In the genomic region with DNA sequence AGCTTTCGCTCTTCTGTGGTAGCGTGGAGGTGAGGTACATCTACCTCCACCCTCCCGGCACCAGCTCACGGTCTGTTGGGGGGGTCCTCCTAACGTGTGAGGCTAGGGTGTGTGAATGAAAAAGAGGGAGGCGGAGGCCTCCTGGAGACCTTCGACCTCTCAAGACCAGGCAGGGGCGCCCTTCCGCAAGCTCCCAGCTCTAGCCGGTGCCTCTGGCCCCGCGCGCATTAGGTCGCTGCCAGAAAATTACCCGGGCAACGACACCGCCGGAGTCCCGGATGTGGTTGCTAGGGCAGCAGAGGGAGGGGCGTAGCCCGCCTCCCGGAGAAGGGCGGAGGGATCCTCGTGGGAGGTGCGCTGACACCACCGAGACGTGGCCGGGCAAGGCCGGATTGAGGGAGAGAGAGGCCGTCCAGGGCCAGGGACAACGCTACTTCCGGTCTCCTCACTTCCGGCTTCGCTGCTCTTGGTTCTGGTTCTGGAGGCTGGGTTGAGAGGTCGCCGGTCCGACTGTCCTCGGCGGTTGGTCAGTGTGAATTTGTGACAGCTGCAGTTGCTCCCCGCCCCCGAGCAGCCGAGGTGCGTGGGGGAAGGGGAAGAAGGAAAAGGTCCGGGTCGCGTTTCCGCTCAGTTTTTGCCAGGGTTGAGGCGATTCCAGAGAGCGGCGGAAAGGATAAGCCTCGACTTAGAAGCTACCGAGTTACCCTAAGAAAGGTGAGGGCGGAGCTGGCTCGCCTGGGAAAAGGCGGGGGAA, we compare ENCODE assay signal across 8 cellular contexts. TPM values are rescaled to one million over a fixed set of nuclear protein-coding genes. Genes with fewer than 3 reads are reported as not detected.
DNase-seq lines count a peak whose midpoint lies in the region; ATAC-seq, FAIRE-seq and TF ChIP-seq lines count a peak whose summit lies in the region.

A gene with protein sequence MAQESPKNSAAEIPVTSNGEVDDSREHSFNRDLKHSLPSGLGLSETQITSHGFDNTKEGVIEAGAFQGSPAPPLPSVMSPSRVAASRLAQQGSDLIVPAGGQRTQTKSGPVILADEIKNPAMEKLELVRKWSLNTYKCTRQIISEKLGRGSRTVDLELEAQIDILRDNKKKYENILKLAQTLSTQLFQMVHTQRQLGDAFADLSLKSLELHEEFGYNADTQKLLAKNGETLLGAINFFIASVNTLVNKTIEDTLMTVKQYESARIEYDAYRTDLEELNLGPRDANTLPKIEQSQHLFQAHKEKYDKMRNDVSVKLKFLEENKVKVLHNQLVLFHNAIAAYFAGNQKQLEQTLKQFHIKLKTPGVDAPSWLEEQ (plus strand): TSS at position 442 of the 754 bp plus-strand sequence. CDS start 49,680 bp downstream, outside the sequence.
A gene (minus strand): TSS at position 218 of the 754 bp plus-strand sequence. CDS start 8,726 bp downstream, outside the sequence.

- H3T11ph ChIP-seq in H9 (ENCODE audit: low read length): no peak within 1 kb of the TSS

- H3K27ac ChIP-seq in H9 (ENCODE audit: insufficient read length, low read depth, low read length) (peak within 1 kb of the TSS; percentile 50), foreskin keratinocyte (peak within 1 kb of the TSS; percentile 63), neural progenitor cell (peak within 1 kb of the TSS; percentile 95)

- H3K18ac ChIP-seq in H9 (ENCODE audit: insufficient read length, low read depth, low read length): peak within 1 kb of the TSS; percentile 72

- TF ChIP-seq CTCF in H9 (conservative IDR thresholded peaks at IDR 0.05) (peak; percentile 56; the same call in 2 of the 3 replicates), foreskin keratinocyte (conservative IDR thresholded peaks at IDR 0.05) (peak; percentile 46), neural progenitor cell (IDR thresholded peaks at IDR 0.05) (peak; percentile 49)

- no peaks in the 10 kb centered on the region for H4K20me1 ChIP-seq in H9 (ENCODE audit: control insufficient read depth, insufficient read depth, insufficient read length)
- H4K20me1 ChIP-seq in neural progenitor cell (ENCODE audit: low read depth): peaks cover 37% of the 10 kb centered on the region

- no peaks in the 10 kb centered on the region for H3K36me3 ChIP-seq in neural progenitor cell

- H3K27ac Mint-ChIP-seq in H9 (peak within 1 kb of the TSS; percentile 93 to 100 (median 100)), neural progenitor cell (peak within 1 kb of the TSS; percentile 96)

- H3K4me1 Mint-ChIP-seq in H9 (peaks cover 25 to 27% of the 10 kb centered on the region in 2 experiments), neural progenitor cell (peaks cover 37% of the 10 kb centered on the region)

- no peaks in the 10 kb centered on the region for H3K9me3 ChIP-seq in H9 (ENCODE audit: control insufficient read depth, low read depth, low read length)
- H3K9me3 ChIP-seq in neural progenitor cell (ENCODE audit: low read depth): no peaks in the 10 kb centered on the region

- H4K8ac ChIP-seq in H9 (replicated peaks; ENCODE audit: insufficient read length, low read depth, low read length): no peak within 1 kb of the TSS

- no peaks in the 10 kb centered on the region for H3K4me1 ChIP-seq in H9 (ENCODE audit: insufficient read depth, low read length)
- no peaks in the 10 kb centered on the region for H3K4me1 ChIP-seq in foreskin keratinocyte
- H3K4me1 ChIP-seq in neural progenitor cell: peaks cover 11% of the 10 kb centered on the region

- H3K79me2 ChIP-seq in H9 (ENCODE audit: insufficient read depth, low read length): peaks cover 2% of the 10 kb centered on the region; the same call in 1 of the 2 replicates
- peaks cover 70% of the 10 kb centered on the region for H3K79me2 ChIP-seq in neural progenitor cell (ENCODE audit: low read depth)

- no peak within 1 kb of the TSS for H2BK20ac ChIP-seq in H9 (ENCODE audit: low read depth, low read length, poor library complexity, severe bottlenecking)

- no peak within 1 kb of the TSS for H2BK15ac ChIP-seq in H9 (ENCODE audit: low read depth, low read length)

- H3K4me3 ChIP-seq in neural progenitor cell: peak within 1 kb of the TSS; percentile 82

- H3K4me3 Mint-ChIP-seq in H9 (peak within 1 kb of the TSS; percentile 99 to 100), neural progenitor cell (peak within 1 kb of the TSS; percentile 94)

- H2BK5ac ChIP-seq in H9 (ENCODE audit: insufficient read length, low read length): no peak within 1 kb of the TSS

- ATAC-seq in foreskin keratinocyte: peak; percentile 92

- H2AFZ ChIP-seq in H9 (ENCODE audit: low read length): peak within 1 kb of the TSS; percentile 57
- peak within 1 kb of the TSS; percentile 95 for H2AFZ ChIP-seq in neural progenitor cell (replicated peaks)

- no peak within 1 kb of the TSS for H4K91ac ChIP-seq in H9 (ENCODE audit: insufficient read length, low read depth, low read length)

- H2AK5ac ChIP-seq in H9 (ENCODE audit: insufficient read length, low read length): no peak within 1 kb of the TSS

- peak; percentile 98 for FAIRE-seq in G401.6 (lab: Jason Lieb, UNC)

- H4K5ac ChIP-seq in H9 (ENCODE audit: insufficient read length, low read depth, low read length): no peak within 1 kb of the TSS

- H3K14ac ChIP-seq in H9 (ENCODE audit: insufficient read depth, low read length): peak within 1 kb of the TSS; percentile 86

- DNase-seq in H9 (peak; percentile 99), M059J (ENCODE audit: low read depth) (peak; percentile 94), SHP77 (lab: John Stamatoyannopoulos, UW) (peak; percentile 83 to 85), activated gamma-delta T cell treated with Interleukin-2 at 50 U/mL for 16 hours (peak; percentile 93), foreskin keratinocyte (peak; percentile 94 to 96), neural progenitor cell (ENCODE audit: low spot score) (peak; percentile 99), stromal cell of bone marrow (ENCODE audit: low read depth) (peak; percentile 96)

- H3K9ac ChIP-seq in H9 (ENCODE audit: extremely low read depth, insufficient read length, low read length): peak within 1 kb of the TSS; percentile 81
- H3K9ac ChIP-seq in neural progenitor cell: peak within 1 kb of the TSS; percentile 78

- no peak within 1 kb of the TSS for H2BK12ac ChIP-seq in H9 (ENCODE audit: insufficient read length, low read depth, low read length)

- no peaks in the 10 kb centered on the region for H3K79me1 ChIP-seq in H9 (ENCODE audit: insufficient read depth, low read depth, low read length, poor library complexity, severe bottlenecking)

- H3K27me3 Mint-ChIP-seq in H9 (ENCODE audit: low read depth) (no peaks in the 10 kb centered on the region), neural progenitor cell (ENCODE audit: insufficient read depth, low read depth) (no peaks in the 10 kb centered on the region)

- H3K23me2 ChIP-seq in H9 (ENCODE audit: insufficient read length, low read depth, low read length, poor library complexity, severe bottlenecking): peaks cover 9% of the 10 kb centered on the region

- no CpG with 5 or more reads among the region's 55 CpGs for WGBS in H9 (ENCODE audit: extremely low coverage, insufficient read length, low lambda C conversion rate)

- H3K4ac ChIP-seq in H9 (ENCODE audit: low read depth, low read length): no peak within 1 kb of the TSS

- H2BK120ac ChIP-seq in H9 (ENCODE audit: low read depth, low read length, poor library complexity, severe bottlenecking): no peak within 1 kb of the TSS

- H3K4me2 ChIP-seq in H9 (ENCODE audit: insufficient read depth, insufficient read length, low read length) (peak within 1 kb of the TSS; percentile 87), neural progenitor cell (peak within 1 kb of the TSS; percentile 83)

- H3K9me3 Mint-ChIP-seq in H9 (no peaks in the 10 kb centered on the region), neural progenitor cell (peaks cover 3% of the 10 kb centered on the region)

- H3K27me3 ChIP-seq in H9 (ENCODE audit: insufficient read depth, low read length) (no peaks in the 10 kb centered on the region), foreskin keratinocyte (no peaks in the 10 kb centered on the region), neural progenitor cell (no peaks in the 10 kb centered on the region)

- peaks cover 22% of the 10 kb centered on the region for H3F3A ChIP-seq in neural progenitor cell (ENCODE audit: low read depth)

- H3K23ac ChIP-seq in H9 (ENCODE audit: insufficient read length, low read depth, low read length): no peak within 1 kb of the TSS

- H3K36me3 Mint-ChIP-seq in H9 (ENCODE audit: insufficient read depth in 1 of 3, low read depth in 3 of 3): no peaks in the 10 kb centered on the region; a peak in 1 of 7 replicates
- H3K36me3 Mint-ChIP-seq in neural progenitor cell: no peaks in the 10 kb centered on the region

- no peak within 1 kb of the TSS for H3K56ac ChIP-seq in H9 (ENCODE audit: insufficient read length, low read depth, low read length)

RNA-seq across cellular contexts. Expression of the first gene that starts in this region (rescaled TPM):
- total RNA-seq in H9 (2021) (29.3 and 30.8 TPM in 2 replicates), foreskin keratinocyte (28.7 and 32.9 TPM in 2 replicates), neural progenitor cell (ENCODE audit: low replicate concordance) (46.1 and 68.0 TPM in 2 replicates)
- total RNA-seq in M059J (2014; rRNA removed; shearing (Covaris generic)): 41.6 and 44.8 TPM in 2 replicates
- polyA plus RNA-seq in foreskin keratinocyte: 14.3 and 16.4 TPM in 2 replicates

RNA-seq across cellular contexts. Expression of the second gene that starts in this region (rescaled TPM):
- total RNA-seq in H9 (2021): 2.0 TPM in 2 replicates
- total RNA-seq in M059J (2014; rRNA removed; shearing (Covaris generic)): 0.30 TPM in 1 of 2 replicates, not detected in the other
- 0.03 and 0.18 TPM in 2 replicates for total RNA-seq in foreskin keratinocyte
- 0.02 and 0.07 TPM in 2 replicates for polyA plus RNA-seq in foreskin keratinocyte
- 3.6 and 4.1 TPM in 2 replicates for total RNA-seq in neural progenitor cell (ENCODE audit: low replicate concordance)

Comparison
In these comparisons a context has a peak if more than half of its experiments do, and no peak if none do; other contexts are left out.
1. Peak in every context shown above with its lines: DNase-seq, ATAC-seq, H3K4me3 ChIP-seq and H3K27ac ChIP-seq.